Comparison of ENCODE assay signal across 23 cellular contexts in the genomic region with DNA sequence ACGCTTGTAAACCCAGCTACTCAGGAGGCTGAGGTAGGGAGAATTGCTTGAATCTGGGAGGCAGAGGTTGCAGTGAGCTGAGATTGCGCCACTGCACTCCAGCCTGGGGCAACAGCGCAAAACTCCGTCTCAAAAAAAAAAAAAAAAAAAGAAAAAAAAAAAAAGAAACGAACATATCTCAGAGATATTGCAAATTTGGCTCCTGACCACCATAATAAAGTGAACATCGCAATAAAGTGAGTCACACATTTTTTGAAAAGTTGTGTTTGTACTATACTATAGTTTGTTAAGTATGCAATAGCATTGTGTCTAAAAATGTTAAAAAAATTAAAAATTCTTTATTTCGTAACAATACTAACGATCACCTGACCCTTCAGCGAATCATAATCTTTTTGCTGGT. TPM values are rescaled to one million over a fixed set of nuclear protein-coding genes. Genes with fewer than 3 reads are reported as not detected.
DNase-seq lines count a peak whose midpoint lies in the region; ATAC-seq, FAIRE-seq and TF ChIP-seq lines count a peak whose summit lies in the region.
"Had no signal": no experiment of that assay in that cellular context is flagged by ENCODE, and none has a peak within 500 bp of the region (broad histone marks: within the 10 kb centered on the region; RNA-seq: fewer than 3 reads in every experiment).

No MANE protein-coding gene starts in this region.

- H3K4me2 ChIP-seq in HepG2 (ENCODE audit: low read depth, low read length) (no peak overlapping the region), K562 (ENCODE audit: insufficient read depth, low read length) (no peak overlapping the region)
- H3K4me2 ChIP-seq: BLaER1 treated with 17β-estradiol and CSF1 and Interleukin-3, amounts not matched to agents 10 nM and 100 nM; KMS-11 had no signal

- no peak for FAIRE-seq in HepG2 (lab: Jason Lieb, UNC)
- FAIRE-seq in K562 (lab: Jason Lieb, UNC) = no peak
- FAIRE-seq: GM12892, GM18507, H1, HTR-8/SVneo had no signal

- TF ChIP-seq EP300 in HepG2 (IDR thresholded peaks at IDR 0.05; ENCODE audit: low read depth in 2 of 2, low read length in 2 of 2) (no peak), HepG2 (CRISPR knock-in tag; IDR thresholded peaks at IDR 0.05; ENCODE audit: borderline replicate concordance) (no peak), K562 (IDR thresholded peaks at IDR 0.05; ENCODE audit: low read length) (no peak)

- H3K9ac ChIP-seq in HepG2 (ENCODE audit: insufficient read depth, low read depth, low read length) (no peak overlapping the region), K562 (ENCODE audit: insufficient read depth in 1 of 2, low read depth in 2 of 2, low read length in 2 of 2) (no peak overlapping the region)
- H3K9ac ChIP-seq: BLaER1 treated with 17β-estradiol and CSF1 and Interleukin-3, amounts not matched to agents 10 nM and 100 nM; KMS-11 had no signal

- H4K20me1 ChIP-seq in HepG2 (ENCODE audit: insufficient read depth, low read length) = no peaks in the 10 kb centered on the region
- no peaks in the 10 kb centered on the region for H4K20me1 ChIP-seq in K562 (replicated peaks; ENCODE audit: control insufficient read depth, insufficient read depth, low read length)
- H4K20me1 ChIP-seq: BLaER1 treated with 17β-estradiol and CSF1 and Interleukin-3, amounts not matched to agents 10 nM and 100 nM had no signal

- CTCF ChIA-PET in HepG2 (lab: Yijun Ruan, JAX; ENCODE audit: low intra/inter-chr PET ratio, low total read pairs) (no interaction called here), K562 (lab: Yijun Ruan, JAX; ENCODE audit: low intra/inter-chr PET ratio) (no interaction called here)

- H3K27me3 ChIP-seq in HepG2 (ENCODE audit: control insufficient read depth in 1 of 2, insufficient read depth in 2 of 2, low read length in 2 of 2) (peaks cover 2 to 14% of the 10 kb centered on the region in 2 experiments; a peak in 3 of 5 replicates), right lobe of liver (no peaks in the 10 kb centered on the region), HL-60 (ENCODE audit: insufficient read depth, poor library complexity, severe bottlenecking) (no peaks in the 10 kb centered on the region), K562 (ENCODE audit: control insufficient read depth in 2 of 2, insufficient read depth in 2 of 2, low read length in 2 of 2) (no peaks in the 10 kb centered on the region)
- H3K27me3 ChIP-seq: BLaER1 treated with 17β-estradiol and CSF1 and Interleukin-3, amounts not matched to agents 10 nM and 100 nM had no signal

- DNase-seq in HepG2 (ENCODE audit: low spot score) = no peak
- no peak for DNase-seq in right lobe of liver
- no peak for DNase-seq in HL-60 (ENCODE audit: low read depth in 1 of 2, low spot score in 1 of 2)
- no peak for DNase-seq in K562 (ENCODE audit: extremely low read depth in 1 of 4, low spot score in 3 of 4)
- no peak for DNase-seq in NK-92 treated with Interleukin-12 subunit alpha and Interleukin-12 subunit beta, amount 100 ng/mL, for 24 hours (lab: John Stamatoyannopoulos, UW)
- DNase-seq: CD8-positive, alpha-beta memory T cell; COR-L47; DMS 273 treated with DMSO at 0.1 percent for 48 hours; DMS53; DND-41; GDM1; HFFc6 had no signal

- no peak overlapping the region for H3K4me3 ChIP-seq in HepG2 (replicated peaks in 1 of 3; ENCODE audit: insufficient read depth in 1 of 3, low read depth in 2 of 3, low read length in 3 of 3)
- H3K4me3 ChIP-seq in right lobe of liver = no peak overlapping the region
- H3K4me3 ChIP-seq in HL-60 (replicated peaks; ENCODE audit: insufficient read depth, low read length) = no peak overlapping the region
- H3K4me3 ChIP-seq in K562 = no peak overlapping the region
- H3K4me3 ChIP-seq: BLaER1 treated with 17β-estradiol and CSF1 and Interleukin-3, amounts not matched to agents 10 nM and 100 nM; HAP-1 had no signal

- H3K9me1 ChIP-seq in K562 (ENCODE audit: control insufficient read depth, insufficient read depth, low read length) = no peaks in the 10 kb centered on the region

- intact Hi-C loops in HepG2 (cut with micrococcal nuclease; ENCODE audit: unreplicated experiment) = no loop called here
- intact Hi-C loops in right lobe of liver (cut with DNase I) = no loop called here
- intact Hi-C loops in K562 (cut with micrococcal nuclease) = no loop called here

- H3K4me1 ChIP-seq in HepG2 (ENCODE audit: insufficient read depth, low read length) (no peaks in the 10 kb centered on the region), right lobe of liver (no peaks in the 10 kb centered on the region), K562 (replicated peaks in 1 of 2; ENCODE audit: control insufficient read depth in 2 of 2, insufficient read depth in 2 of 2, low read length in 2 of 2) (peaks cover 3 to 10% of the 10 kb centered on the region in 2 experiments; a peak in 3 of 5 replicates)
- H3K4me1 ChIP-seq: HAP-1 had no signal

- WGBS in HepG2 (ENCODE audit: low lambda C conversion rate) = 59% methylated on average over 9 of the region's 9 CpGs
- WGBS in right lobe of liver (ENCODE audit: insufficient coverage, low coverage, low lambda C conversion rate, missing lambda C conversion rate) = 85% methylated on average over 5 of the region's 9 CpGs
- 73% methylated on average over 9 of the region's 9 CpGs for WGBS in K562 (ENCODE audit: insufficient coverage, low coverage, missing lambda C conversion rate)

- no peak overlapping the region for H3K27ac ChIP-seq in HepG2 (ENCODE audit: extremely low read length, insufficient read depth, low read length)
- no peak overlapping the region for H3K27ac ChIP-seq in right lobe of liver
- peak overlapping the region; percentile 8; the same call in 1 of the 2 replicates for H3K27ac ChIP-seq in HL-60 (replicated peaks)
- H3K27ac ChIP-seq in K562 (ENCODE audit: extremely low read depth, low read depth, low read length) = no peak overlapping the region
- H3K27ac ChIP-seq: BLaER1 treated with 17β-estradiol and CSF1 and Interleukin-3, amounts not matched to agents 10 nM and 100 nM; KMS-11 had no signal

- ATAC-seq in HepG2 = no peak
- ATAC-seq in right lobe of liver = no peak
- no peak for ATAC-seq in K562
- ATAC-seq in GM21723 (IDR thresholded peaks at IDR 0.05; ENCODE audit: unreplicated experiment) = no peak
- ATAC-seq in GM18870 (IDR thresholded peaks at IDR 0.05; ENCODE audit: unreplicated experiment) = no peak

- POLR2A ChIA-PET in HepG2 (lab: Yijun Ruan, JAX) = interaction anchor here (1.3 to 1.5 kb wide), 2 partner anchors 13 to 23 kb away, joined by 3 to 5 read pairs; partner anchors contain the start of gene MAD2L1BP
- POLR2A ChIA-PET in K562 (lab: Yijun Ruan, JAX) = interaction anchor here (0.7 to 1.3 kb wide), 3 partner anchors 14 to 56 kb away, joined by 3 read pairs; partner anchors contain the start of gene GTPBP2

- H3K9me3 ChIP-seq in HepG2 (ENCODE audit: low read length) = 0 out of 2 replicates have a peak, but pooled peaks cover 4% of the 10 kb centered on the region
- no peaks in the 10 kb centered on the region for H3K9me3 ChIP-seq in right lobe of liver
- H3K9me3 ChIP-seq in K562 (replicated peaks; ENCODE audit: control insufficient read depth, insufficient read depth, low read depth, low read length) = 0 out of 2 replicates have a peak, but pooled peaks cover 3% of the 10 kb centered on the region
- H3K9me3 ChIP-seq: HAP-1 had no signal

- no peak for TF ChIP-seq RAD21 in HepG2 (CRISPR knock-in tag; IDR thresholded peaks at IDR 0.05)
- TF ChIP-seq RAD21 in K562 (CRISPR knock-in tag; conservative IDR thresholded peaks at IDR 0.05 in 1 of 2, IDR thresholded peaks at IDR 0.05 in 1 of 2) = no peak

- BruUV-seq in HepG2 (replicated peaks; lab: Mats Ljungman, UMichigan) (no TSS peak), K562 (replicated peaks; lab: Mats Ljungman, UMichigan) (no TSS peak)

- in situ Hi-C loops in HepG2 (cut with HindIII; ENCODE audit: extremely low pct_ligation_motif_present, low pct_unique_long_range_greater_than_20kb) = no loop called here
- in situ Hi-C loops in K562 (cut with MboI) = no loop called here

- H3K79me2 ChIP-seq in HepG2 (ENCODE audit: insufficient read depth, low read length) (no peaks in the 10 kb centered on the region), K562 (ENCODE audit: control insufficient read depth, insufficient read depth, low read length) (no peaks in the 10 kb centered on the region)

- H3K36me3 ChIP-seq in HepG2 (replicated peaks in 1 of 2; ENCODE audit: control insufficient read depth in 1 of 2, insufficient read depth in 2 of 2, low read length in 2 of 2) (no peaks in the 10 kb centered on the region), right lobe of liver (no peaks in the 10 kb centered on the region), K562 (ENCODE audit: control insufficient read depth, insufficient read depth, low read length) (no peaks in the 10 kb centered on the region)
- H3K36me3 ChIP-seq: HAP-1 had no signal

- TF ChIP-seq CTCF in HepG2 (CRISPR knock-in tag; IDR thresholded peaks at IDR 0.05) = no peak
- TF ChIP-seq CTCF in right lobe of liver (IDR thresholded peaks at IDR 0.05) = no peak
- no peak for TF ChIP-seq CTCF in HL-60 (IDR thresholded peaks at IDR 0.05; ENCODE audit: insufficient read depth, low read length)
- TF ChIP-seq CTCF in K562 (IDR thresholded peaks at IDR 0.05 in 2 of 3, conservative IDR thresholded peaks at IDR 0.05 in 1 of 3; ENCODE audit: insufficient read depth in 2 of 3, low read depth in 1 of 3, low read length in 3 of 3) = no peak

- TF ChIP-seq POLR2A in HepG2 (IDR thresholded peaks at IDR 0.05; ENCODE audit: insufficient read depth in 1 of 2, low read depth in 2 of 2, low read length in 2 of 2) (no peak), right lobe of liver (IDR thresholded peaks at IDR 0.05) (no peak), K562 (conservative IDR thresholded peaks at IDR 0.05) (no peak)

- H2AFZ ChIP-seq in HepG2 (ENCODE audit: low read length) (no peak overlapping the region), K562 (ENCODE audit: low read depth, low read length) (no peak overlapping the region)

RNA-seq across cellular contexts. Expression of gene RSPH9, which starts 13.3 kb away (rescaled TPM):
- total RNA-seq in HepG2 (2016; rRNA removed; fragmentation: Illumina TruSeq; extraction: Trizol) = 0.04 TPM in 1 of 2 replicates, not detected in the other
- not detected in 2 replicates for total RNA-seq in HepG2 (2016; cell fraction: cytosol; rRNA removed; fragmentation: Illumina TruSeq; extraction: Trizol; ENCODE audit: low read depth)
- not detected in 2 replicates for total RNA-seq in HepG2 (2016; cell fraction: insoluble cytoplasmic fraction; rRNA removed; fragmentation: Illumina TruSeq; extraction: Trizol)
- total RNA-seq in HepG2 (2016; cell fraction: membrane; rRNA removed; fragmentation: Illumina TruSeq; extraction: Trizol) = not detected in 2 replicates
- total RNA-seq in HepG2 (2016; cell fraction: nucleus; rRNA removed; fragmentation: Illumina TruSeq; extraction: Trizol) = not detected in 2 replicates
- polyA plus RNA-seq in HepG2 (2011; rRNA removed) = not detected in 2 replicates
- not detected in 2 replicates for polyA plus RNA-seq in HepG2 (2011; cell fraction: cytosol; rRNA removed)
- 0.10 TPM in 1 of 2 replicates, not detected in the other for polyA plus RNA-seq in HepG2 (2011; cell fraction: nucleus; rRNA removed)
- polyA plus RNA-seq in HepG2 (2012) = 0.15 and 0.40 TPM in 2 replicates
- not detected in 2 replicates for polyA plus RNA-seq in HepG2 (2016; cell fraction: cytosol; fragmentation: Illumina TruSeq; extraction: Trizol; ENCODE audit: low read depth)
- not detected in 2 replicates for polyA plus RNA-seq in HepG2 (2016; cell fraction: insoluble cytoplasmic fraction; fragmentation: Illumina TruSeq; extraction: Trizol; ENCODE audit: low read depth)
- not detected in 2 replicates for polyA plus RNA-seq in HepG2 (2016; cell fraction: membrane; fragmentation: Illumina TruSeq; extraction: Trizol; ENCODE audit: low read depth)
- not detected in 2 replicates for polyA plus RNA-seq in HepG2 (2016; cell fraction: nucleus; fragmentation: Illumina TruSeq; extraction: Trizol; ENCODE audit: insufficient read depth, low read depth)
- not detected in 2 replicates for polyA minus RNA-seq in HepG2 (2011; rRNA and poly(A)+ RNA removed; ENCODE audit: low replicate concordance)
- polyA minus RNA-seq in HepG2 (2011; cell fraction: cytosol; rRNA and poly(A)+ RNA removed) = not detected in 2 replicates
- not detected in 2 replicates for polyA minus RNA-seq in HepG2 (2011; cell fraction: nucleus; rRNA and poly(A)+ RNA removed)
- not detected for total RNA-seq in right lobe of liver
- total RNA-seq in K562 (2011; cell fraction: chromatin; rRNA removed; ENCODE audit: low replicate concordance) = 0.32 TPM in 1 of 2 replicates, not detected in the other
- 0.17 TPM in 1 of 2 replicates, not detected in the other for total RNA-seq in K562 (2011; cell fraction: nucleolus; rRNA removed)
- total RNA-seq in K562 (2011; cell fraction: nucleoplasm; rRNA removed) = 0.22 and 0.38 TPM in 2 replicates
- 0.05 TPM in 1 of 2 replicates, not detected in the other for total RNA-seq in K562 (2014; rRNA removed)
- total RNA-seq in K562 (2014; rRNA removed; fragmentation: Illumina TruSeq; extraction: Trizol) = not detected in 2 replicates
- total RNA-seq in K562 (2015; rRNA removed; fragmentation: Illumina TruSeq; extraction: Trizol) = not detected in 2 replicates
- not detected in 2 replicates for total RNA-seq in K562 (2021)
- 0.04 TPM in 1 of 2 replicates, not detected in the other for polyA plus RNA-seq in K562 (2011; rRNA removed)
- polyA plus RNA-seq in K562 (2011; cell fraction: cytosol; rRNA removed) = not detected in 2 replicates
- polyA plus RNA-seq in K562 (2011; cell fraction: nucleus; rRNA removed) = 0.04 TPM in 1 of 2 replicates, not detected in the other
- polyA plus RNA-seq in K562 (2012) = 0.40 and 0.49 TPM in 2 replicates
- polyA plus RNA-seq in K562 (2014; fragmentation: Illumina TruSeq; extraction: Trizol) = not detected in 2 replicates
- polyA plus RNA-seq in K562 (2014; fragmentation: Nextera tagmentation; extraction: Ambion mirVana) = under 1 TPM; 0.39 to 0.60 TPM
- not detected in 2 replicates for polyA plus RNA-seq in K562 (2014; rRNA removed)
- 0.11 and 0.15 TPM in 2 replicates for polyA minus RNA-seq in K562 (2011; rRNA and poly(A)+ RNA removed)
- polyA minus RNA-seq in K562 (2011; cell fraction: cytosol; rRNA and poly(A)+ RNA removed) = not detected in 2 replicates
- 0.22 TPM in 1 of 2 replicates, not detected in the other for polyA minus RNA-seq in K562 (2011; cell fraction: nucleus; rRNA and poly(A)+ RNA removed)
- total RNA-seq: A172; B cell; CD8-positive, alpha-beta memory T cell had no signal

RNA-seq across cellular contexts. Expression of gene MAD2L1BP, which starts 22.5 kb away (rescaled TPM):
- total RNA-seq in HepG2 (2016; rRNA removed; fragmentation: Illumina TruSeq; extraction: Trizol) = 54.2 and 69.8 TPM in 2 replicates
- total RNA-seq in HepG2 (2016; cell fraction: cytosol; rRNA removed; fragmentation: Illumina TruSeq; extraction: Trizol; ENCODE audit: low read depth) = 19.9 and 20.6 TPM in 2 replicates
- 51.2 and 74.6 TPM in 2 replicates for total RNA-seq in HepG2 (2016; cell fraction: insoluble cytoplasmic fraction; rRNA removed; fragmentation: Illumina TruSeq; extraction: Trizol)
- total RNA-seq in HepG2 (2016; cell fraction: membrane; rRNA removed; fragmentation: Illumina TruSeq; extraction: Trizol) = 31.1 and 31.4 TPM in 2 replicates
- 23.1 and 28.7 TPM in 2 replicates for total RNA-seq in HepG2 (2016; cell fraction: nucleus; rRNA removed; fragmentation: Illumina TruSeq; extraction: Trizol)
- polyA plus RNA-seq in HepG2 (2011; rRNA removed) = 55.5 and 57.8 TPM in 2 replicates
- polyA plus RNA-seq in HepG2 (2011; cell fraction: cytosol; rRNA removed) = 66.7 and 73.3 TPM in 2 replicates
- 28.1 and 41.3 TPM in 2 replicates for polyA plus RNA-seq in HepG2 (2011; cell fraction: nucleus; rRNA removed)
- 25.3 and 25.7 TPM in 2 replicates for polyA plus RNA-seq in HepG2 (2012)
- polyA plus RNA-seq in HepG2 (2016; cell fraction: cytosol; fragmentation: Illumina TruSeq; extraction: Trizol; ENCODE audit: low read depth) = 6.9 and 7.7 TPM in 2 replicates
- 65.0 and 72.9 TPM in 2 replicates for polyA plus RNA-seq in HepG2 (2016; cell fraction: insoluble cytoplasmic fraction; fragmentation: Illumina TruSeq; extraction: Trizol; ENCODE audit: low read depth)
- polyA plus RNA-seq in HepG2 (2016; cell fraction: membrane; fragmentation: Illumina TruSeq; extraction: Trizol; ENCODE audit: low read depth) = 10.2 and 12.3 TPM in 2 replicates
- 46.3 and 54.1 TPM in 2 replicates for polyA plus RNA-seq in HepG2 (2016; cell fraction: nucleus; fragmentation: Illumina TruSeq; extraction: Trizol; ENCODE audit: insufficient read depth, low read depth)
- 61.4 and 71.9 TPM in 2 replicates for polyA minus RNA-seq in HepG2 (2011; rRNA and poly(A)+ RNA removed; ENCODE audit: low replicate concordance)
- polyA minus RNA-seq in HepG2 (2011; cell fraction: cytosol; rRNA and poly(A)+ RNA removed) = 21.1 and 25.8 TPM in 2 replicates
- polyA minus RNA-seq in HepG2 (2011; cell fraction: nucleus; rRNA and poly(A)+ RNA removed) = 13.6 and 19.1 TPM in 2 replicates
- 10 to 100 TPM; 11.7 to 31.7 (median 14.6) TPM for total RNA-seq in right lobe of liver
- 89.9 and 155 TPM in 2 replicates for total RNA-seq in K562 (2011; cell fraction: chromatin; rRNA removed; ENCODE audit: low replicate concordance)
- total RNA-seq in K562 (2011; cell fraction: nucleolus; rRNA removed) = 95.9 and 115 TPM in 2 replicates
- 87.8 and 100 TPM in 2 replicates for total RNA-seq in K562 (2011; cell fraction: nucleoplasm; rRNA removed)
- total RNA-seq in K562 (2014; rRNA removed) = 69.7 and 78.1 TPM in 2 replicates
- 73.8 and 76.7 TPM in 2 replicates for total RNA-seq in K562 (2014; rRNA removed; fragmentation: Illumina TruSeq; extraction: Trizol)
- 73.2 and 75.1 TPM in 2 replicates for total RNA-seq in K562 (2015; rRNA removed; fragmentation: Illumina TruSeq; extraction: Trizol)
- 71.5 and 77.4 TPM in 2 replicates for total RNA-seq in K562 (2021)
- 120 TPM in 2 replicates for polyA plus RNA-seq in K562 (2011; rRNA removed)
- polyA plus RNA-seq in K562 (2011; cell fraction: cytosol; rRNA removed) = 173 and 183 TPM in 2 replicates
- polyA plus RNA-seq in K562 (2011; cell fraction: nucleus; rRNA removed) = 62.0 and 78.0 TPM in 2 replicates
- polyA plus RNA-seq in K562 (2012) = 49.6 and 65.4 TPM in 2 replicates
- polyA plus RNA-seq in K562 (2014; fragmentation: Illumina TruSeq; extraction: Trizol) = 113 and 116 TPM in 2 replicates
- 100 to 1,000 TPM; 241 to 321 TPM for polyA plus RNA-seq in K562 (2014; fragmentation: Nextera tagmentation; extraction: Ambion mirVana)
- 102 and 111 TPM in 2 replicates for polyA plus RNA-seq in K562 (2014; rRNA removed)
- polyA minus RNA-seq in K562 (2011; rRNA and poly(A)+ RNA removed) = 73.9 and 74.5 TPM in 2 replicates
- 33.5 and 38.0 TPM in 2 replicates for polyA minus RNA-seq in K562 (2011; cell fraction: cytosol; rRNA and poly(A)+ RNA removed)
- 18.2 and 39.4 TPM in 2 replicates for polyA minus RNA-seq in K562 (2011; cell fraction: nucleus; rRNA and poly(A)+ RNA removed)

RNA-seq across cellular contexts. Expression of gene GTPBP2, which starts 29.1 kb away (rescaled TPM):
- total RNA-seq in HepG2 (2016; rRNA removed; fragmentation: Illumina TruSeq; extraction: Trizol) (12.6 and 26.9 TPM in 2 replicates), right lobe of liver (10 to 100 TPM; 12.5 to 39.9 (median 19.2) TPM), K562 (2014; rRNA removed) (111 and 127 TPM in 2 replicates), K562 (2014; rRNA removed; fragmentation: Illumina TruSeq; extraction: Trizol) (92.5 and 99.4 TPM in 2 replicates), K562 (2015; rRNA removed; fragmentation: Illumina TruSeq; extraction: Trizol) (68.8 and 71.1 TPM in 2 replicates), K562 (2021) (121 and 162 TPM in 2 replicates)
- 7.3 and 7.5 TPM in 2 replicates for total RNA-seq in HepG2 (2016; cell fraction: cytosol; rRNA removed; fragmentation: Illumina TruSeq; extraction: Trizol; ENCODE audit: low read depth)
- total RNA-seq in HepG2 (2016; cell fraction: insoluble cytoplasmic fraction; rRNA removed; fragmentation: Illumina TruSeq; extraction: Trizol) = 12.6 and 27.4 TPM in 2 replicates
- 12.6 and 13.7 TPM in 2 replicates for total RNA-seq in HepG2 (2016; cell fraction: membrane; rRNA removed; fragmentation: Illumina TruSeq; extraction: Trizol)
- total RNA-seq in HepG2 (2016; cell fraction: nucleus; rRNA removed; fragmentation: Illumina TruSeq; extraction: Trizol) = 33.1 and 38.3 TPM in 2 replicates
- polyA plus RNA-seq in HepG2 (2011; rRNA removed) (88.2 and 125 TPM in 2 replicates), K562 (2011; rRNA removed) (184 and 259 TPM in 2 replicates), K562 (2014; fragmentation: Illumina TruSeq; extraction: Trizol) (162 and 169 TPM in 2 replicates), K562 (2014; fragmentation: Nextera tagmentation; extraction: Ambion mirVana) (10 to 100 TPM; 48.4 to 60.9 TPM), K562 (2014; rRNA removed) (171 and 196 TPM in 2 replicates)
- polyA plus RNA-seq in HepG2 (2011; cell fraction: cytosol; rRNA removed) = 63.6 and 70.6 TPM in 2 replicates
- 320 and 379 TPM in 2 replicates for polyA plus RNA-seq in HepG2 (2011; cell fraction: nucleus; rRNA removed)
- 47.9 and 57.6 TPM in 2 replicates for polyA plus RNA-seq in HepG2 (2012)
- 3.6 and 4.1 TPM in 2 replicates for polyA plus RNA-seq in HepG2 (2016; cell fraction: cytosol; fragmentation: Illumina TruSeq; extraction: Trizol; ENCODE audit: low read depth)
- polyA plus RNA-seq in HepG2 (2016; cell fraction: insoluble cytoplasmic fraction; fragmentation: Illumina TruSeq; extraction: Trizol; ENCODE audit: low read depth) = 14.0 and 17.9 TPM in 2 replicates
- 9.7 and 10.2 TPM in 2 replicates for polyA plus RNA-seq in HepG2 (2016; cell fraction: membrane; fragmentation: Illumina TruSeq; extraction: Trizol; ENCODE audit: low read depth)
- 87.7 and 90.6 TPM in 2 replicates for polyA plus RNA-seq in HepG2 (2016; cell fraction: nucleus; fragmentation: Illumina TruSeq; extraction: Trizol; ENCODE audit: insufficient read depth, low read depth)
- 115 and 123 TPM in 2 replicates for polyA minus RNA-seq in HepG2 (2011; rRNA and poly(A)+ RNA removed; ENCODE audit: low replicate concordance)
- polyA minus RNA-seq in HepG2 (2011; cell fraction: cytosol; rRNA and poly(A)+ RNA removed) = 22.8 and 31.0 TPM in 2 replicates
- 91.9 and 126 TPM in 2 replicates for polyA minus RNA-seq in HepG2 (2011; cell fraction: nucleus; rRNA and poly(A)+ RNA removed)
- 558 and 907 TPM in 2 replicates for total RNA-seq in K562 (2011; cell fraction: chromatin; rRNA removed; ENCODE audit: low replicate concordance)
- total RNA-seq in K562 (2011; cell fraction: nucleolus; rRNA removed) = 446 and 460 TPM in 2 replicates
- total RNA-seq in K562 (2011; cell fraction: nucleoplasm; rRNA removed) = 547 and 636 TPM in 2 replicates
- polyA plus RNA-seq in K562 (2011; cell fraction: cytosol; rRNA removed) = 167 and 217 TPM in 2 replicates
- 1,016 and 1,080 TPM in 2 replicates for polyA plus RNA-seq in K562 (2011; cell fraction: nucleus; rRNA removed)
- 101 and 429 TPM in 2 replicates for polyA plus RNA-seq in K562 (2012)
- polyA minus RNA-seq in K562 (2011; rRNA and poly(A)+ RNA removed) = 87.3 and 97.4 TPM in 2 replicates
- 46.5 and 62.7 TPM in 2 replicates for polyA minus RNA-seq in K562 (2011; cell fraction: cytosol; rRNA and poly(A)+ RNA removed)
- 121 and 183 TPM in 2 replicates for polyA minus RNA-seq in K562 (2011; cell fraction: nucleus; rRNA and poly(A)+ RNA removed)

RNA-seq across cellular contexts. Expression of gene MRPS18A, which starts 29.4 kb away (rescaled TPM):
- total RNA-seq in HepG2 (2016; rRNA removed; fragmentation: Illumina TruSeq; extraction: Trizol) (89.1 and 100 TPM in 2 replicates), right lobe of liver (10 to 100 TPM; 23.5 to 45.4 (median 25.6) TPM), K562 (2014; rRNA removed) (130 and 161 TPM in 2 replicates), K562 (2014; rRNA removed; fragmentation: Illumina TruSeq; extraction: Trizol) (63.9 and 87.5 TPM in 2 replicates), K562 (2015; rRNA removed; fragmentation: Illumina TruSeq; extraction: Trizol) (115 and 119 TPM in 2 replicates), K562 (2021) (102 and 104 TPM in 2 replicates)
- total RNA-seq in HepG2 (2016; cell fraction: cytosol; rRNA removed; fragmentation: Illumina TruSeq; extraction: Trizol; ENCODE audit: low read depth) = 51.0 and 53.1 TPM in 2 replicates
- 92.0 and 115 TPM in 2 replicates for total RNA-seq in HepG2 (2016; cell fraction: insoluble cytoplasmic fraction; rRNA removed; fragmentation: Illumina TruSeq; extraction: Trizol)
- 52.2 and 52.5 TPM in 2 replicates for total RNA-seq in HepG2 (2016; cell fraction: membrane; rRNA removed; fragmentation: Illumina TruSeq; extraction: Trizol)
- 44.5 and 50.5 TPM in 2 replicates for total RNA-seq in HepG2 (2016; cell fraction: nucleus; rRNA removed; fragmentation: Illumina TruSeq; extraction: Trizol)
- polyA plus RNA-seq in HepG2 (2011; rRNA removed) (87.8 and 102 TPM in 2 replicates), K562 (2011; rRNA removed) (104 and 112 TPM in 2 replicates), K562 (2014; fragmentation: Illumina TruSeq; extraction: Trizol) (159 and 185 TPM in 2 replicates), K562 (2014; fragmentation: Nextera tagmentation; extraction: Ambion mirVana) (100 to 1,000 TPM; 204 to 243 TPM), K562 (2014; rRNA removed) (125 and 133 TPM in 2 replicates)
- 108 and 150 TPM in 2 replicates for polyA plus RNA-seq in HepG2 (2011; cell fraction: cytosol; rRNA removed)
- 43.7 and 43.9 TPM in 2 replicates for polyA plus RNA-seq in HepG2 (2011; cell fraction: nucleus; rRNA removed)
- polyA plus RNA-seq in HepG2 (2012) = 56.6 and 66.1 TPM in 2 replicates
- polyA plus RNA-seq in HepG2 (2016; cell fraction: cytosol; fragmentation: Illumina TruSeq; extraction: Trizol; ENCODE audit: low read depth) = 59.0 and 63.6 TPM in 2 replicates
- 121 and 138 TPM in 2 replicates for polyA plus RNA-seq in HepG2 (2016; cell fraction: insoluble cytoplasmic fraction; fragmentation: Illumina TruSeq; extraction: Trizol; ENCODE audit: low read depth)
- 49.5 and 50.7 TPM in 2 replicates for polyA plus RNA-seq in HepG2 (2016; cell fraction: membrane; fragmentation: Illumina TruSeq; extraction: Trizol; ENCODE audit: low read depth)
- 49.3 and 56.1 TPM in 2 replicates for polyA plus RNA-seq in HepG2 (2016; cell fraction: nucleus; fragmentation: Illumina TruSeq; extraction: Trizol; ENCODE audit: insufficient read depth, low read depth)
- polyA minus RNA-seq in HepG2 (2011; rRNA and poly(A)+ RNA removed; ENCODE audit: low replicate concordance) = 146 and 147 TPM in 2 replicates
- 32.4 and 35.6 TPM in 2 replicates for polyA minus RNA-seq in HepG2 (2011; cell fraction: cytosol; rRNA and poly(A)+ RNA removed)
- 65.1 and 66.4 TPM in 2 replicates for polyA minus RNA-seq in HepG2 (2011; cell fraction: nucleus; rRNA and poly(A)+ RNA removed)
- total RNA-seq in K562 (2011; cell fraction: chromatin; rRNA removed; ENCODE audit: low replicate concordance) = 30.9 and 95.8 TPM in 2 replicates
- total RNA-seq in K562 (2011; cell fraction: nucleolus; rRNA removed) = 81.3 and 96.7 TPM in 2 replicates
- total RNA-seq in K562 (2011; cell fraction: nucleoplasm; rRNA removed) = 48.8 and 57.7 TPM in 2 replicates
- polyA plus RNA-seq in K562 (2011; cell fraction: cytosol; rRNA removed) = 155 and 252 TPM in 2 replicates
- 54.3 and 56.2 TPM in 2 replicates for polyA plus RNA-seq in K562 (2011; cell fraction: nucleus; rRNA removed)
- polyA plus RNA-seq in K562 (2012) = 113 and 127 TPM in 2 replicates
- polyA minus RNA-seq in K562 (2011; rRNA and poly(A)+ RNA removed) = 78.1 and 100 TPM in 2 replicates
- polyA minus RNA-seq in K562 (2011; cell fraction: cytosol; rRNA and poly(A)+ RNA removed) = 41.0 and 52.2 TPM in 2 replicates
- polyA minus RNA-seq in K562 (2011; cell fraction: nucleus; rRNA and poly(A)+ RNA removed) = 41.9 and 47.8 TPM in 2 replicates

Comparison
In these comparisons a context has a peak if more than half of its experiments do, and no peak if none do; other contexts are left out.
1. Of the 241 proteins assayed by ChIP-seq in both HepG2 and K562: peak only in HepG2: none; only in K562: CEBPG and ZBTB33; in both: CEBPB; in neither: 238.